In genomic region chr11:19739872-19740271, GRCh38 we compare ENCODE assay signal across 11 cellular contexts. TPM values are rescaled to one million over a fixed set of nuclear protein-coding genes. Genes with fewer than 3 reads are reported as not detected.
A peak's percentile ranks its signal among the peaks of the same experiment; 100 is the strongest.
DNase-seq lines count a peak whose midpoint lies in the region; TF ChIP-seq lines count a peak whose summit lies in the region.
"Had no signal": no experiment of that assay in that cellular context is flagged by ENCODE, and none has a peak within 500 bp of the region (broad histone marks: within the 10 kb centered on the region; RNA-seq: fewer than 3 reads in every experiment).

No MANE protein-coding gene starts in this region.

- no peak for DNase-seq in HFF-Myc (ENCODE audit: extremely low read depth, low read depth)
- DNase-seq in ascending aorta (ENCODE audit: low spot score in 2 of 2) = no peak
- peak; percentile 39 for DNase-seq in hepatocyte (ENCODE audit: low spot score)
- peak in 25 of 49 donors; percentile 9 to 64 (median 35) for DNase-seq in substantia nigra (lab: John Stamatoyannopoulos, UW)
- DNase-seq in NCI-H146 (lab: John Stamatoyannopoulos, UW) = no peak
- no peak for DNase-seq in HUDEP-2 (lab: John Stamatoyannopoulos, UW; ENCODE audit: unreplicated experiment in 76 of 76)
- DNase-seq in MV-4-11 (lab: John Stamatoyannopoulos, UW) = no peak
- DNase-seq: left colon; NCI-H1105 treated with DMSO at 0.1 percent for 48 hours; stimulated activated naive CD4-positive, alpha-beta T cell treated with Interleukin-2 at 50 U/mL for 16 hours; SW 1271 had no signal

- H3K9me3 ChIP-seq in ascending aorta (no peaks in the 10 kb centered on the region), hepatocyte (ENCODE audit: low read depth) (no peaks in the 10 kb centered on the region)

- TF ChIP-seq CTCF in HFF-Myc (IDR thresholded peaks at IDR 0.05; ENCODE audit: low read depth, low read length, missing control alignments) (peak; percentile 47), ascending aorta (IDR thresholded peaks at IDR 0.05) (peak in 2 of 3 experiments; percentile 16 to 29), hepatocyte (IDR thresholded peaks at IDR 0.05; ENCODE audit: poor library complexity) (peak; percentile 39)

- 72% methylated on average over 4 of the region's 4 CpGs for WGBS in hepatocyte (ENCODE audit: low lambda C conversion rate, missing lambda C conversion rate)

- H3K4me1 ChIP-seq in ascending aorta (peaks cover 17 to 69% of the 10 kb centered on the region in 2 donors), hepatocyte (ENCODE audit: insufficient read depth) (peaks cover 9% of the 10 kb centered on the region)

- H3K27ac ChIP-seq in ascending aorta (peak overlapping the region; percentile 62 to 66), hepatocyte (no peak overlapping the region), substantia nigra (ENCODE audit: low read depth, low read length, poor library complexity, severe bottlenecking) (peak overlapping the region; percentile 33)

- H4K20me1 ChIP-seq in hepatocyte (ENCODE audit: insufficient read depth, poor library complexity, severe bottlenecking) = no peaks in the 10 kb centered on the region

- no peaks in the 10 kb centered on the region for H3K9me2 ChIP-seq in hepatocyte (replicated peaks; ENCODE audit: insufficient read depth)

- H3K27me3 ChIP-seq in ascending aorta (no peaks in the 10 kb centered on the region), hepatocyte (no peaks in the 10 kb centered on the region)

- peaks cover under 1 to 14% of the 10 kb centered on the region in 2 donors for H3K36me3 ChIP-seq in ascending aorta
- H3K36me3 ChIP-seq in hepatocyte (replicated peaks; ENCODE audit: insufficient read depth, low read depth) = no peaks in the 10 kb centered on the region

- H3K4me2 ChIP-seq in hepatocyte = no peak overlapping the region

- H3K4me3 ChIP-seq in HFF-Myc (replicated peaks; ENCODE audit: low read depth, low read length) (no peak overlapping the region), ascending aorta (peak overlapping the region in 1 of 2 donors; percentile 19), hepatocyte (no peak overlapping the region)

- H2AFZ ChIP-seq in hepatocyte = no peak overlapping the region

- intact Hi-C loops in ascending aorta (cut with DNase I) = loop anchor here (5.0 kb wide), 1 partner anchor 162 kb away; no protein-coding TSS in a partner anchor

- H3K79me2 ChIP-seq in hepatocyte = no peaks in the 10 kb centered on the region

RNA-seq across cellular contexts. Expression of gene NAV2, which starts 27.2 kb away (rescaled TPM):
- total RNA-seq in ascending aorta (62.6 TPM), hepatocyte (18.1 and 30.8 TPM in 2 replicates)
- polyA plus RNA-seq in hepatocyte = 23.7 and 38.1 TPM in 2 replicates

Comparison
In these comparisons a context has a peak if more than half of its experiments do, and no peak if none do; other contexts are left out.
1. DNase-seq: peak in hepatocyte (single experiment) and substantia nigra (25 of 49); none in HFF-Myc (single experiment), ascending aorta (0 of 2), NCI-H146 (single experiment), HUDEP-2 (0 of 76) and MV-4-11 (single experiment).
2. Peak in every context shown above with its lines, with median percentiles within 50 percentile points of each other: CTCF ChIP-seq.